In the genomic region with DNA sequence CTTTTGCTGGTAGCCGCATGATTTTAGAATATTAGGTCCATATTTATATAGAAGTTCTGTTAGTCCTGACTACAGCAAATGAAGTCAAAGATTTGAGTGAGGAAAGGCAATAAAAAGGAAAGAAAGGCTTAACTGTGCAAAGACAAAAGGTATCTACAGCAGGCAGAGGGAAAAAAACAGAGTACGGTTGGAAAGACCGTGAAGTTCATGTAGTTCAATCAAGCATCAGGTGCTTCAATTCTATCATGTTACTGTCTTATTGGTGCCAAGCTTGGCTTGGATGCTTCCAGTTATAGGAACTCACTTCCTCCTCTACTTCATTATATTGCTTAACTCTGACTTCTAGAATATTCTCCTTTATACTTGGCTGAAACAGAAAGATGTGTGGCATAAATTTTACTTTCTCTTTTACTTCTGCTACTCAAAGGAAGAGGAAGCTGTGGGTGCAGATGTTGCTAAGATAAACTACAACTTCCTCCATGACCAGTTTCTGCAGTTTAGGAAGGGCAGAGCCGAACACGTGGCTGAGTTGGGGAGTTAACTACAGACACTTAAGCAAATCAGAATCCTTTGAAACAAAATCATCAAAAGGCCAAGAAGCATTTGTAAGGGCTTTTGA, we compare ENCODE assay signal across 1 cellular context.
TF ChIP-seq lines count a peak whose summit lies in the region.

No MANE protein-coding gene starts in this region.

TF ChIP-seq in SK-N-SH treated with all-trans-retinoic acid at 6 μM for 48 hours, 23 proteins besides CTCF, POLR2A, EP300 and RAD21 (continued from another document):
- TF ChIP-seq, protein P1, sequence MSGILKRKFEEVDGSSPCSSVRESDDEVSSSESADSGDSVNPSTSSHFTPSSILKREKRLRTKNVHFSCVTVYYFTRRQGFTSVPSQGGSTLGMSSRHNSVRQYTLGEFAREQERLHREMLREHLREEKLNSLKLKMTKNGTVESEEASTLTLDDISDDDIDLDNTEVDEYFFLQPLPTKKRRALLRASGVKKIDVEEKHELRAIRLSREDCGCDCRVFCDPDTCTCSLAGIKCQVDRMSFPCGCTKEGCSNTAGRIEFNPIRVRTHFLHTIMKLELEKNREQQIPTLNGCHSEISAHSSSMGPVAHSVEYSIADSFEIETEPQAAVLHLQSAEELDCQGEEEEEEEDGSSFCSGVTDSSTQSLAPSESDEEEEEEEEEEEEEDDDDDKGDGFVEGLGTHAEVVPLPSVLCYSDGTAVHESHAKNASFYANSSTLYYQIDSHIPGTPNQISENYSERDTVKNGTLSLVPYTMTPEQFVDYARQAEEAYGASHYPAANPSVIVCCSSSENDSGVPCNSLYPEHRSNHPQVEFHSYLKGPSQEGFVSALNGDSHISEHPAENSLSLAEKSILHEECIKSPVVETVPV (CRISPR knock-in tag; IDR thresholded peaks at IDR 0.05): no peak
- TF ChIP-seq ZNF70 (CRISPR knock-in tag; IDR thresholded peaks at IDR 0.05) (no peak), CSDC2 (CRISPR knock-in tag; IDR thresholded peaks at IDR 0.05) (no peak)
- TF ChIP-seq, protein P2, sequence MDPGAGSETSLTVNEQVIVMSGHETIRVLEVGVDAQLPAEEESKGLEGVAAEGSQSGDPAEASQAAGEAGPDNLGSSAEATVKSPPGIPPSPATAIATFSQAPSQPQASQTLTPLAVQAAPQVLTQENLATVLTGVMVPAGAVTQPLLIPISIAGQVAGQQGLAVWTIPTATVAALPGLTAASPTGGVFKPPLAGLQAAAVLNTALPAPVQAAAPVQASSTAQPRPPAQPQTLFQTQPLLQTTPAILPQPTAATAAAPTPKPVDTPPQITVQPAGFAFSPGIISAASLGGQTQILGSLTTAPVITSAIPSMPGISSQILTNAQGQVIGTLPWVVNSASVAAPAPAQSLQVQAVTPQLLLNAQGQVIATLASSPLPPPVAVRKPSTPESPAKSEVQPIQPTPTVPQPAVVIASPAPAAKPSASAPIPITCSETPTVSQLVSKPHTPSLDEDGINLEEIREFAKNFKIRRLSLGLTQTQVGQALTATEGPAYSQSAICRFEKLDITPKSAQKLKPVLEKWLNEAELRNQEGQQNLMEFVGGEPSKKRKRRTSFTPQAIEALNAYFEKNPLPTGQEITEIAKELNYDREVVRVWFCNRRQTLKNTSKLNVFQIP (CRISPR knock-in tag; IDR thresholded peaks at IDR 0.05; ENCODE audit: borderline replicate concordance, low read depth): no peak
